8 cellular contexts compared by ENCODE assay signal in genomic region chr18:711693-712400, GRCh38. TPM values are rescaled to one million over a fixed set of nuclear protein-coding genes. Genes with fewer than 3 reads are reported as not detected.
A peak's percentile ranks its signal among the peaks of the same experiment; 100 is the strongest.
DNase-seq lines count a peak whose midpoint lies in the region; ATAC-seq, FAIRE-seq and TF ChIP-seq lines count a peak whose summit lies in the region.

No MANE protein-coding gene starts in this region.

- peak overlapping the region; percentile 77 to 90 for H3K4me3 ChIP-seq in kidney (ENCODE audit: low read length in 2 of 2)

- no peak overlapping the region for H3K27ac Mint-ChIP-seq in WTC11

- H3K4me3 Mint-ChIP-seq in WTC11, result peak overlapping the region; percentile 63

- intact Hi-C loops in kidney (cut with DNase I), result no loop called here

- peaks cover 8% of the 10 kb centered on the region for H3K36me3 Mint-ChIP-seq in WTC11

- peaks cover 8% of the 10 kb centered on the region for H3K4me1 Mint-ChIP-seq in WTC11

- CTCF ChIA-PET in WTC11 (lab: Charles Lee), result interaction anchor here (0.7 to 1.8 kb wide), 28 partner anchors 9 to 270 kb away, joined by 3 to 50 read pairs (median 6); partner anchors contain the start of gene TYMS

- peaks cover 2 to 5% of the 10 kb centered on the region in 2 donors for H3K4me1 ChIP-seq in kidney (ENCODE audit: control insufficient read depth in 1 of 2, insufficient read depth in 1 of 2, low read depth in 1 of 2, low read length in 2 of 2)

- H3K9me3 ChIP-seq in kidney (ENCODE audit: control insufficient read depth in 1 of 2, low read length in 2 of 2), result no peaks in the 10 kb centered on the region

- H3K27me3 Mint-ChIP-seq in WTC11 (ENCODE audit: low read depth), result no peaks in the 10 kb centered on the region; the same call in 1 of the 2 replicates

- DNase-seq in NCI-H2029 (lab: John Stamatoyannopoulos, UW), result peak; percentile 19
- peak; percentile 37 for DNase-seq in WTC11 (ENCODE audit: low spot score)
- peak in 52 of 61 donors; percentile 9 to 80 (median 48) for DNase-seq in caudate nucleus (lab: John Stamatoyannopoulos, UW)
- DNase-seq in kidney, result peak; percentile 73
- peak; percentile 79 for DNase-seq in stimulated activated CD4-positive, alpha-beta T cell treated with anti-CD3 and anti-CD28 coated beads, Interleukin-15, amount 100 ng/mL, for 24 hours
- DNase-seq in cerebellar nuclear complex (lab: John Stamatoyannopoulos, UW), result no peak

- H3K9me3 Mint-ChIP-seq in WTC11, result no peaks in the 10 kb centered on the region

- H3K27ac ChIP-seq in caudate nucleus (ENCODE audit: low read depth, low read length) (peak overlapping the region; percentile 67), kidney (ENCODE audit: low read depth in 2 of 2, low read length in 2 of 2) (peak overlapping the region; percentile 88 to 89)

- ATAC-seq in GM18499 (IDR thresholded peaks at IDR 0.05; ENCODE audit: insufficient read depth, unreplicated experiment) (peak; percentile 58), HG02798 (IDR thresholded peaks at IDR 0.05; ENCODE audit: poor library complexity, unreplicated experiment) (peak; percentile 64), WTC11 (no peak)

- no peak for FAIRE-seq in kidney (lab: Jason Lieb, UNC)

- H3K36me3 ChIP-seq in kidney (ENCODE audit: control insufficient read depth in 1 of 2, insufficient read depth in 2 of 2, low read length in 2 of 2), result no peaks in the 10 kb centered on the region

- POLR2A ChIA-PET in WTC11 (lab: Charles Lee), result interaction anchor here (1.0 to 2.0 kb wide), 4 partner anchors 25 to 120 kb away, joined by 3 to 10 read pairs (median 4); partner anchors contain the start of gene TYMS

- H3K9ac ChIP-seq in kidney (ENCODE audit: low read length in 2 of 2), result peak overlapping the region; percentile 41 to 97

- TF ChIP-seq CTCF in WTC11 (IDR thresholded peaks at IDR 0.05) (no peak), kidney (IDR thresholded peaks at IDR 0.05; ENCODE audit: borderline replicate concordance, extremely low read depth, insufficient read depth) (peak; percentile 3)

TF ChIP-seq in WTC11, 78 proteins besides CTCF, POLR2A, EP300 and RAD21:
- TF ChIP-seq GABPB1 (CRISPR knock-in tag; IDR thresholded peaks at IDR 0.05) (peak; percentile 44; the same call in 1 of the 2 replicates), NR2C2 (CRISPR knock-in tag; IDR thresholded peaks at IDR 0.05) (no peak), ATF2 (CRISPR knock-in tag; IDR thresholded peaks at IDR 0.05; ENCODE audit: borderline replicate concordance, low read depth) (no peak)
- TF ChIP-seq, protein P1, sequence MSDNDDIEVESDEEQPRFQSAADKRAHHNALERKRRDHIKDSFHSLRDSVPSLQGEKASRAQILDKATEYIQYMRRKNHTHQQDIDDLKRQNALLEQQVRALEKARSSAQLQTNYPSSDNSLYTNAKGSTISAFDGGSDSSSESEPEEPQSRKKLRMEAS (CRISPR knock-in tag; IDR thresholded peaks at IDR 0.05), result 0 out of 2 replicates have a peak, but pooled peaks have one; percentile 42

RNA-seq across cellular contexts. Expression of gene ENOSF1, which starts 0.6 kb away (rescaled TPM):
- total RNA-seq in WTC11 (2021), result 44.1 to 52.9 TPM (median 44.6 TPM) in 3 replicates
- total RNA-seq in kidney, result 132 TPM
- polyA plus RNA-seq in kidney (ENCODE audit: insufficient read depth, low read depth, low replicate concordance), result 110 TPM

RNA-seq across cellular contexts. Expression of gene TYMS, which starts 54.4 kb away (rescaled TPM):
- total RNA-seq in WTC11 (2021), result 83.2 to 86.4 TPM (median 86.3 TPM) in 3 replicates
- total RNA-seq in kidney, result 6.0 TPM
- polyA plus RNA-seq in kidney (ENCODE audit: insufficient read depth, low read depth, low replicate concordance), result 10.2 TPM

Comparison
In these comparisons a context has a peak if more than half of its experiments do, and no peak if none do; other contexts are left out.
1. DNase-seq: peak in NCI-H2029 (single experiment), WTC11 (single experiment), caudate nucleus (52 of 61), kidney (single experiment) and stimulated activated CD4-positive, alpha-beta T cell treated with anti-CD3 and anti-CD28 coated beads, Interleukin-15, amount 100 ng/mL, for 24 hours (single experiment); none in cerebellar nuclear complex (0 of 2).
2. RNA of gene TYMS, which starts 54.4 kb away (total RNA-seq): 83.2 to 86.4 TPM in WTC11; 6.0 TPM in kidney (single experiment); every median in the first group is over 10 times any median in the second.